In the genomic region with DNA sequence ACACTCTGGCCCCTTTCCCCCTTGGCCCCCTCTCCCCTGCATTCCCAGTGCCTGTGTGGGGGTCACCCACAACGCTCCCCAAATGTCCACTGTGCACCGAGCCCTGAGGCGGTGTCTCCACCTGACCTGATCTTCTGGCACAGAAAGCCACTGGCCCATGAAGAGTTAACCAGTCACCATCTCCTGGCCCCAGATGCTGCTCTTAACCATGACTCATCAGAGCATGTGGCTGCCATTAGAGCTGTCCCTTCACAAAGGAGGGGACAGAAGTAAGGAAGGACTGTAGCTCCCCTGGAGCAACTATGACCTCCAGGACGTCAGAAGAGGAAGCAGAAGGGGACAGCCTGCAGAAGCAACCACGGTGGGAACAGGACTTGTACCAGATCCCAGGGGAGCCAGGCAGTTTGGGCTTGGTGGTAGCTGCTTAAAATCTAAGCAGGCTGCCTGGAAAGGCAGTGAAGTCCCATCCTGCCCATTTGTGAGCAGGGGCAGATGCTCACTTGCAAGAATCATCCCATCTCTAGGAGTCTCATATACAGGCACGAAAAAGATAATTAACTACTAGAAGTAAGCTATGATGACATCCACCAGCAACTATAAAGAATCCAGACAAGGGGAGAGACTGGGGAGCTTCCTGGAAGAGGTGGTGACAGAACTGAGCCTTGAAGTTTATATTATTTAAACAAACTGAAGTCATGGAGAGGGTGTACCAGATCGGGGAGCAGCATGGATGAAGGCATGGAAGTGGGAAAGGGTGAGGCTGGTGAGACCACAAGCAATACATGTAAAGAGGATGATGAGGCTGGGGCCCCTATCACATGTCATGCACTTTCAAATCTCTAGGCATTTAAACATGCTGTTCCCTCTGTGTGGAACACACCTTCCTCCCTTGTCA, we compare ENCODE assay signal across 8 cellular contexts. TPM values are rescaled to one million over a fixed set of nuclear protein-coding genes. Genes with fewer than 3 reads are reported as not detected.
A peak's percentile ranks its signal among the peaks of the same experiment; 100 is the strongest.
DNase-seq lines count a peak whose midpoint lies in the region; ATAC-seq and TF ChIP-seq lines count a peak whose summit lies in the region.

No MANE protein-coding gene starts in this region.

- CTCF ChIA-PET in Calu3 (lab: Charles Lee), result interaction anchor here (0.6 to 1.8 kb wide), 6 partner anchors 13 to 169 kb away, joined by 3 to 10 read pairs (median 4); no protein-coding TSS in a partner anchor
- CTCF ChIA-PET in activated CD4-positive, alpha-beta memory T cell treated with anti-CD3 and anti-CD28 coated beads, Interleukin-2, amount 10 ng/mL, durations not matched to agents 7 days and 5 days (lab: Charles Lee), result interaction anchor here (1.2 to 1.6 kb wide), 3 partner anchors 35 to 438 kb away, joined by 3 to 4 read pairs (median 3); no protein-coding TSS in a partner anchor

- TSS peak; percentile 78 for BruUV-seq in Calu3 (replicated peaks; lab: Mats Ljungman, UMichigan)

- peak overlapping the region; percentile 94 for H3K27ac Mint-ChIP-seq in Calu3 (ENCODE audit: unreplicated experiment)
- no peak overlapping the region for H3K27ac Mint-ChIP-seq in activated CD4-positive, alpha-beta memory T cell treated with anti-CD3 and anti-CD28 coated beads, Interleukin-2, amount 10 ng/mL, durations not matched to agents 7 days and 5 days

- DNase-seq in Calu3, result peak; percentile 56
- DNase-seq in MG63, result peak; percentile 33
- DNase-seq in activated CD4-positive, alpha-beta memory T cell treated with anti-CD3 and anti-CD28 coated beads, Interleukin-2, amount 10 ng/mL, durations not matched to agents 7 days and 5 days, result no peak
- DNase-seq in left cardiac atrium, result peak; percentile 37
- peak; percentile 54 for DNase-seq in retina
- DNase-seq in middle frontal gyrus (ENCODE audit: extremely low spot score, low spot score), result no peak
- DNase-seq in activated gamma-delta T cell (lab: John Stamatoyannopoulos, UW), result no peak

- H3K9me3 Mint-ChIP-seq in Calu3 (ENCODE audit: low read depth, unreplicated experiment), result no peaks in the 10 kb centered on the region
- no peaks in the 10 kb centered on the region for H3K9me3 Mint-ChIP-seq in activated CD4-positive, alpha-beta memory T cell treated with anti-CD3 and anti-CD28 coated beads, Interleukin-2, amount 10 ng/mL, durations not matched to agents 7 days and 5 days

- TF ChIP-seq CTCF in Calu3 (IDR thresholded peaks at IDR 0.05; ENCODE audit: unreplicated experiment), result no peak

- peaks cover 19% of the 10 kb centered on the region for H3K36me3 Mint-ChIP-seq in Calu3 (ENCODE audit: insufficient read depth, unreplicated experiment)
- peaks cover 2% of the 10 kb centered on the region for H3K36me3 Mint-ChIP-seq in activated CD4-positive, alpha-beta memory T cell treated with anti-CD3 and anti-CD28 coated beads, Interleukin-2, amount 10 ng/mL, durations not matched to agents 7 days and 5 days (ENCODE audit: low read depth)

- peaks cover 52% of the 10 kb centered on the region for H3K4me1 Mint-ChIP-seq in Calu3 (ENCODE audit: low read depth, unreplicated experiment)
- peaks cover 10% of the 10 kb centered on the region for H3K4me1 Mint-ChIP-seq in activated CD4-positive, alpha-beta memory T cell treated with anti-CD3 and anti-CD28 coated beads, Interleukin-2, amount 10 ng/mL, durations not matched to agents 7 days and 5 days

- no peaks in the 10 kb centered on the region for H3K36me3 ChIP-seq in MG63

- ATAC-seq in GM21360 (IDR thresholded peaks at IDR 0.05; ENCODE audit: unreplicated experiment) (peak; percentile 54), left cardiac atrium (peak; percentile 69 to 70)

- H3K27me3 ChIP-seq in MG63, result no peaks in the 10 kb centered on the region

- peak overlapping the region; percentile 75 for H3K4me3 Mint-ChIP-seq in Calu3 (ENCODE audit: low read depth, unreplicated experiment)
- H3K4me3 Mint-ChIP-seq in activated CD4-positive, alpha-beta memory T cell treated with anti-CD3 and anti-CD28 coated beads, Interleukin-2, amount 10 ng/mL, durations not matched to agents 7 days and 5 days, result peak overlapping the region; percentile 54

- POLR2A ChIA-PET in activated CD4-positive, alpha-beta memory T cell treated with anti-CD3 and anti-CD28 coated beads, Interleukin-2, amount 10 ng/mL, durations not matched to agents 7 days and 5 days (lab: Charles Lee), result interaction anchor here (0.9 kb wide), 1 partner anchor 187 kb away, joined by 3 read pairs; a partner anchor contains a TSS

- intact Hi-C loops in Calu3 (cut with micrococcal nuclease; ENCODE audit: unreplicated experiment) (no loop called here), left cardiac atrium (cut with DNase I) (no loop called here)

- no peaks in the 10 kb centered on the region for H3K9me3 ChIP-seq in MG63

- no peak overlapping the region for H3K4me3 ChIP-seq in MG63

- H3K27me3 Mint-ChIP-seq in Calu3 (ENCODE audit: unreplicated experiment), result no peaks in the 10 kb centered on the region
- peaks cover 35% of the 10 kb centered on the region for H3K27me3 Mint-ChIP-seq in activated CD4-positive, alpha-beta memory T cell treated with anti-CD3 and anti-CD28 coated beads, Interleukin-2, amount 10 ng/mL, durations not matched to agents 7 days and 5 days

RNA-seq across cellular contexts. Expression of a gene that starts 1.1 kb away (rescaled TPM):
- total RNA-seq in Calu3 (2022), result 18.8 and 19.1 TPM in 2 replicates
- total RNA-seq in MG63 (2014; rRNA removed; shearing (Covaris generic); ENCODE audit: low replicate concordance), result 0.82 TPM in 1 of 2 replicates, not detected in the other
- total RNA-seq in activated CD4-positive, alpha-beta memory T cell treated with anti-CD3 and anti-CD28 coated beads, Interleukin-2, amount 10 ng/mL, durations not matched to agents 7 days and 5 days, result not detected
- 10 to 100 TPM; 14.0 to 14.8 TPM for total RNA-seq in left cardiac atrium

Comparison
In these comparisons a context has a peak if more than half of its experiments do, and no peak if none do; other contexts are left out.
1. DNase-seq: peak in Calu3 (single experiment), MG63 (single experiment), left cardiac atrium (single experiment) and retina (single experiment); none in activated CD4-positive, alpha-beta memory T cell treated with anti-CD3 and anti-CD28 coated beads, Interleukin-2, amount 10 ng/mL, durations not matched to agents 7 days and 5 days (single experiment), middle frontal gyrus (single experiment) and activated gamma-delta T cell (single experiment).